ENCODE assay signal across 16 cellular contexts in the genomic region with DNA sequence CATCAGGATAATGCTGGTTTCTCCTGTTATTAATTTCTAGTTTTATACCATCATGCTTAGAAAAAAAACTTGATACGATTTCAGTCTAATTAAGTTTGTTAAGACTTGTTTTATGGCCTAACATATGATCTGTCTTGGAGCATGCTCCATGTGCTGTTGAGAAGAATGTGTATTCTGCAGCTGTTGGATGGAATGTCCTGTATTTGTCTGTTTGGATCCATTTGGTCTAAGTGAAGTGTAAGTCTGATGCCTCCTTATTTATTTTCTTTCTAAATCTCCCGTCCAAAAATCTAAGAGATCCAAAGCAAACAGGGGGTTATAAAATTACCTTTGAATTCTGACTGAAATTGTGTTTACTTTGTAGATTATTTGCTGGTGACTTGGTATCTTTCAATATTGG. TPM values are rescaled to one million over a fixed set of nuclear protein-coding genes. Genes with fewer than 3 reads are reported as not detected.
"Had no signal": no experiment of that assay in that cellular context is flagged by ENCODE, and none has a peak within 500 bp of the region (broad histone marks: within the 10 kb centered on the region; RNA-seq: fewer than 3 reads in every experiment).

No MANE protein-coding gene starts in this region.

- H3K9me3 ChIP-seq: gastroesophageal sphincter, neutrophil, right atrium auricular region, tibial nerve had no signal

- H3K27ac ChIP-seq: cardiac muscle cell, gastroesophageal sphincter, neutrophil had no signal

- ATAC-seq: gastroesophageal sphincter; naive thymus-derived CD4-positive, alpha-beta T cell; stimulated activated naive B cell treated with anti-CD40 and anti-IgM and Interleukin-4, amounts not matched to agents 10 μg/mL and 1 μg/mL and 100 μg/mL, for 72 hours had no signal

- H3K36me3 ChIP-seq: cardiac muscle cell, neutrophil, right atrium auricular region had no signal

- H3K9me3 Mint-ChIP-seq: stimulated activated naive B cell treated with anti-CD40 and anti-IgM and Interleukin-4, amounts not matched to agents 10 μg/mL and 1 μg/mL and 100 μg/mL, for 72 hours had no signal

- H3K27me3 ChIP-seq: cardiac muscle cell, gastroesophageal sphincter, right atrium auricular region, tibial nerve had no signal

- FAIRE-seq: colon had no signal

- H3K27ac Mint-ChIP-seq: stimulated activated naive B cell treated with anti-CD40 and anti-IgM and Interleukin-4, amounts not matched to agents 10 μg/mL and 1 μg/mL and 100 μg/mL, for 72 hours had no signal

- DNase-seq: activated CD4-positive, alpha-beta T cell treated with anti-CD3 and anti-CD28 coated beads for 48 hours; activated gamma-delta T cell treated with Interleukin-2 at 50 U/mL for 16 hours; kidney glomerular epithelial cell; naive thymus-derived CD4-positive, alpha-beta T cell; stimulated activated CD4-positive, alpha-beta T cell treated with anti-CD3 and anti-CD28 coated beads, Interleukin-2, amount 100 ng/mL, for 24 hours; stimulated activated naive B cell treated with anti-CD40 and anti-IgM and Interleukin-4, amounts not matched to agents 10 μg/mL and 1 μg/mL and 100 μg/mL, for 72 hours; T1000 had no signal

- H3K4me3 Mint-ChIP-seq: naive thymus-derived CD4-positive, alpha-beta T cell; stimulated activated naive B cell treated with anti-CD40 and anti-IgM and Interleukin-4, amounts not matched to agents 10 μg/mL and 1 μg/mL and 100 μg/mL, for 72 hours had no signal

- H3K27me3 Mint-ChIP-seq: naive thymus-derived CD4-positive, alpha-beta T cell; stimulated activated naive B cell treated with anti-CD40 and anti-IgM and Interleukin-4, amounts not matched to agents 10 μg/mL and 1 μg/mL and 100 μg/mL, for 72 hours had no signal

- H3K4me3 ChIP-seq: cardiac muscle cell, gastroesophageal sphincter, right atrium auricular region, tibial nerve had no signal

RNA-seq across cellular contexts. Expression of a gene that starts 30.0 kb away (rescaled TPM):
- total RNA-seq: gastroesophageal sphincter, mesenteric fat pad, right atrium auricular region, subcutaneous adipose tissue had no signal
- polyA plus RNA-seq: cardiac muscle cell, liver had no signal
